ENCODE assay signal across 9 cellular contexts in genomic region chr16:67934306-67935095, GRCh38. TPM values are rescaled to one million over a fixed set of nuclear protein-coding genes. Genes with fewer than 3 reads are reported as not detected.
A peak's percentile ranks its signal among the peaks of the same experiment; 100 is the strongest.
DNase-seq lines count a peak whose midpoint lies in the region; ATAC-seq, FAIRE-seq and TF ChIP-seq lines count a peak whose summit lies in the region.
"Had no signal": no experiment of that assay in that cellular context is flagged by ENCODE, and none has a peak within 500 bp of the region (broad histone marks: within the 10 kb centered on the region; RNA-seq: fewer than 3 reads in every experiment).

No MANE protein-coding gene starts in this region.

- intact Hi-C loops in kidney (cut with DNase I): no loop called here

- H3K9me3 ChIP-seq in kidney (ENCODE audit: control insufficient read depth in 1 of 2, low read length in 2 of 2) (no peaks in the 10 kb centered on the region), thoracic aorta (no peaks in the 10 kb centered on the region)

- H3K4me3 ChIP-seq in kidney (ENCODE audit: low read length in 2 of 2): peak overlapping the region; percentile 70 to 86
- peak overlapping the region; percentile 100 for H3K4me3 ChIP-seq in thoracic aorta

- no peak for ATAC-seq in activated T-cell treated with anti-CD3 and anti-CD28 coated beads, Interleukin-2, amount 50 U/mL, for 72 hours (replicated peaks in 1 of 2)
- no peak for ATAC-seq in thoracic aorta (ENCODE audit: insufficient number of reproducible peaks, low FRiP score, low read depth)
- no peak for ATAC-seq in HG02938 (IDR thresholded peaks at IDR 0.05; ENCODE audit: unreplicated experiment)

- H3K27ac ChIP-seq in kidney (ENCODE audit: low read depth in 2 of 2, low read length in 2 of 2) (no peak overlapping the region), thoracic aorta (peak overlapping the region in 1 of 2 donors; percentile 89)

- TF ChIP-seq CTCF in kidney (IDR thresholded peaks at IDR 0.05; ENCODE audit: borderline replicate concordance, extremely low read depth, insufficient read depth): no peak
- TF ChIP-seq CTCF in thoracic aorta (IDR thresholded peaks at IDR 0.05): no peak

- H3K4me1 Mint-ChIP-seq in activated T-cell treated with anti-CD3 and anti-CD28 coated beads, Interleukin-2, amount 50 U/mL, for 72 hours (ENCODE audit: low read depth): peaks cover 41% of the 10 kb centered on the region
- peaks cover 25% of the 10 kb centered on the region for H3K4me1 Mint-ChIP-seq in activated naive CD8-positive, alpha-beta T cell (ENCODE audit: low read depth)

- H3K4me1 ChIP-seq in kidney (ENCODE audit: control insufficient read depth in 1 of 2, insufficient read depth in 1 of 2, low read depth in 1 of 2, low read length in 2 of 2) (peaks cover 11 to 16% of the 10 kb centered on the region in 2 donors), thoracic aorta (ENCODE audit: control insufficient read depth in 1 of 2, low read depth in 2 of 2) (peaks cover 17 to 21% of the 10 kb centered on the region in 2 donors)

- H3K4me3 Mint-ChIP-seq in activated T-cell treated with anti-CD3 and anti-CD28 coated beads, Interleukin-2, amount 50 U/mL, for 72 hours: peak overlapping the region; percentile 87 to 100
- peak overlapping the region; percentile 99 for H3K4me3 Mint-ChIP-seq in activated naive CD8-positive, alpha-beta T cell

- H3K27ac Mint-ChIP-seq in activated T-cell treated with anti-CD3 and anti-CD28 coated beads, Interleukin-2, amount 50 U/mL, for 72 hours: peak overlapping the region; percentile 81
- H3K27ac Mint-ChIP-seq in activated naive CD8-positive, alpha-beta T cell: peak overlapping the region; percentile 99

- no peaks in the 10 kb centered on the region for H3K27me3 Mint-ChIP-seq in activated T-cell treated with anti-CD3 and anti-CD28 coated beads, Interleukin-2, amount 50 U/mL, for 72 hours (ENCODE audit: low read depth)
- H3K27me3 Mint-ChIP-seq in activated naive CD8-positive, alpha-beta T cell: no peaks in the 10 kb centered on the region

- in situ Hi-C loops in G401 (cut with HindIII; ENCODE audit: low sequenced_read_pairs): no loop called here

- H3K36me3 ChIP-seq in kidney (ENCODE audit: control insufficient read depth in 1 of 2, insufficient read depth in 2 of 2, low read length in 2 of 2) (peaks cover 2 to 7% of the 10 kb centered on the region in 2 donors), thoracic aorta (peaks cover 11% of the 10 kb centered on the region)

- no peaks in the 10 kb centered on the region for H3K9me3 Mint-ChIP-seq in activated T-cell treated with anti-CD3 and anti-CD28 coated beads, Interleukin-2, amount 50 U/mL, for 72 hours
- no peaks in the 10 kb centered on the region for H3K9me3 Mint-ChIP-seq in activated naive CD8-positive, alpha-beta T cell (ENCODE audit: low read depth)

- H3K9ac ChIP-seq in kidney (ENCODE audit: low read length in 2 of 2): peak overlapping the region in 1 of 2 donors; percentile 65

- DNase-seq in activated T-cell treated with anti-CD3 and anti-CD28 coated beads, Interleukin-2, amount 50 U/mL, for 72 hours: no peak
- DNase-seq in activated T-cell treated with anti-CD3 and anti-CD28 coated beads for 4 hours (no peak), kidney (no peak), thoracic aorta (ENCODE audit: low spot score) (no peak), G401 (ENCODE audit: low spot score) (no peak), GF-D8 (lab: John Stamatoyannopoulos, UW) (no peak)

- H3K27me3 ChIP-seq in thoracic aorta (replicated peaks; ENCODE audit: insufficient read depth): no peaks in the 10 kb centered on the region

- H3K36me3 Mint-ChIP-seq in activated T-cell treated with anti-CD3 and anti-CD28 coated beads, Interleukin-2, amount 50 U/mL, for 72 hours (ENCODE audit: insufficient read depth in 2 of 2): peaks cover 9 to 11% of the 10 kb centered on the region in 2 donors
- H3K36me3 Mint-ChIP-seq in activated naive CD8-positive, alpha-beta T cell: peaks cover 8% of the 10 kb centered on the region

- no peak for FAIRE-seq in kidney (lab: Jason Lieb, UNC)
- FAIRE-seq: colon had no signal

RNA-seq across cellular contexts. Expression of gene PSMB10, which starts 2.1 kb away (rescaled TPM):
- total RNA-seq in activated T-cell treated with anti-CD3 and anti-CD28 coated beads, Interleukin-2, amount 50 U/mL, for 72 hours: 100 to 1,000 TPM; 169 to 184 TPM
- 78.6 TPM for total RNA-seq in kidney
- 76.4 TPM for polyA plus RNA-seq in kidney (ENCODE audit: insufficient read depth, low read depth, low replicate concordance)
- 10 to 100 TPM; 19.8 to 52.7 TPM for total RNA-seq in thoracic aorta
- total RNA-seq in G401 (2014; rRNA removed; shearing (Covaris generic)): 17.1 and 26.2 TPM in 2 replicates

RNA-seq across cellular contexts. Expression of gene CTRL, which starts 2.8 kb away (rescaled TPM):
- 1 to 10 TPM; 4.2 to 5.0 TPM for total RNA-seq in activated T-cell treated with anti-CD3 and anti-CD28 coated beads, Interleukin-2, amount 50 U/mL, for 72 hours
- 0.69 TPM for total RNA-seq in kidney
- not detected for polyA plus RNA-seq in kidney (ENCODE audit: insufficient read depth, low read depth, low replicate concordance)
- 1 to 10 TPM in 1 of 2 donors, under 1 TPM in 1; 0.54 to 2.5 TPM for total RNA-seq in thoracic aorta
- total RNA-seq in G401 (2014; rRNA removed; shearing (Covaris generic)): 0.18 TPM in 1 of 2 replicates, not detected in the other

RNA-seq across cellular contexts. Expression of gene LCAT, which starts 9.4 kb away (rescaled TPM):
- total RNA-seq in activated T-cell treated with anti-CD3 and anti-CD28 coated beads, Interleukin-2, amount 50 U/mL, for 72 hours: 10 to 100 TPM; 12.3 to 20.1 TPM
- total RNA-seq in kidney (27.4 TPM), thoracic aorta (10 to 100 TPM; 28.1 to 46.6 TPM)
- 10.2 TPM for polyA plus RNA-seq in kidney (ENCODE audit: insufficient read depth, low read depth, low replicate concordance)
- 6.0 and 8.1 TPM in 2 replicates for total RNA-seq in G401 (2014; rRNA removed; shearing (Covaris generic))

RNA-seq across cellular contexts. Expression of gene SLC12A4, which starts 33.9 kb away (rescaled TPM):
- total RNA-seq in activated T-cell treated with anti-CD3 and anti-CD28 coated beads, Interleukin-2, amount 50 U/mL, for 72 hours: 10 to 100 TPM; 32.6 to 34.7 TPM
- total RNA-seq in kidney (66.2 TPM), thoracic aorta (100 to 1,000 TPM; 163 to 168 TPM)
- polyA plus RNA-seq in kidney (ENCODE audit: insufficient read depth, low read depth, low replicate concordance): 16.7 TPM
- 30.0 and 46.2 TPM in 2 replicates for total RNA-seq in G401 (2014; rRNA removed; shearing (Covaris generic))

RNA-seq across cellular contexts. Expression of gene PSKH1, which starts 41.4 kb away (rescaled TPM):
- 10 to 100 TPM; 16.1 to 16.2 TPM for total RNA-seq in activated T-cell treated with anti-CD3 and anti-CD28 coated beads, Interleukin-2, amount 50 U/mL, for 72 hours
- total RNA-seq in kidney: 33.2 TPM
- polyA plus RNA-seq in kidney (ENCODE audit: insufficient read depth, low read depth, low replicate concordance): 23.6 TPM
- total RNA-seq in thoracic aorta: 10 to 100 TPM; 24.1 to 36.0 TPM
- 34.4 and 40.8 TPM in 2 replicates for total RNA-seq in G401 (2014; rRNA removed; shearing (Covaris generic))
